ENCODE assay signal across 8 cellular contexts in the genomic region with DNA sequence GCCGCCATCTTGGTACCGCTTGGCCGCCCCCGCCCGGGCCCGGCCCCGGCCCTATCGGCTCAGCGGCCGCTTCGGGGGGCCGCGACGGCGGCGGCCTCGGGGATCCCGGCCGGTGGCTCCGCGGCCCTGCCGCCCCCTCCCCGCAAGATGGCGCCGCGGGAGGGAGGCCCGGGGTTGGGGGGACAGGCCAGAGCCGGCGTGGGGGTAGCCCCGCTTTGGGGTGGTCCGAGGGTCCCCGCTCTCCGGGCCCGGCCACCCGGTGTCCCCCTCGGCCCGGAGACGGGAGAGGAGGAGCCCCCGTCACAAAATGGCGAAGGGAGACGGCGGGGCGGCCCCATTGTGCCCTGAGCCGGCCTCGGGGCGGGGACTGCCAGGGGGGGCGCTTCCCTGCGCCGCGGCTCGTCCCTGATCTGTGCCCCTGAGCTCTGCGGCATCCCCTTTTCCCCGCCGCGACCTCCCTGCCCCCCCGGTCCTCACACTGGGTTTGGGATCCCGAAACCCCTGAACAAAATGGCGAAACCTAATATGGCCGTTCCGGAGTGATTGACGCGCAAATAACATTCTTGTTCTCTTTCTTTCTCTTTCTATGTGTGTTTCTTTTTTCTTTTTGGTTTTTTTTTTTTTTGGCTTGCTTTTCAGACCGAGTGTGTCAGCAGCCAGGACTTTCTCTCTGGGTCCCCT. TPM values are rescaled to one million over a fixed set of nuclear protein-coding genes. Genes with fewer than 3 reads are reported as not detected.
A peak's percentile ranks its signal among the peaks of the same experiment; 100 is the strongest.
DNase-seq lines count a peak whose midpoint lies in the region; ATAC-seq and TF ChIP-seq lines count a peak whose summit lies in the region.

No MANE protein-coding gene starts in this region.

- H3K27me3 ChIP-seq in RWPE2 (ENCODE audit: insufficient read depth, poor library complexity, severe bottlenecking), result no peaks in the 10 kb centered on the region

- H3K27ac ChIP-seq in RWPE2 (ENCODE audit: poor library complexity, severe bottlenecking), result peak overlapping the region; percentile 84

- H3K4me1 Mint-ChIP-seq in activated naive CD8-positive, alpha-beta T cell treated with anti-CD3 and anti-CD28 coated beads for 36 hours, result peaks cover 32% of the 10 kb centered on the region

- peaks cover 37% of the 10 kb centered on the region for H3K36me3 Mint-ChIP-seq in activated naive CD8-positive, alpha-beta T cell treated with anti-CD3 and anti-CD28 coated beads for 36 hours

- TF ChIP-seq CTCF in RWPE2 (IDR thresholded peaks at IDR 0.05; ENCODE audit: poor library complexity, severe bottlenecking) (peak; percentile 29), retinal pigment epithelial cell (conservative IDR thresholded peaks at IDR 0.05; ENCODE audit: low read depth, low read length) (no peak)

- peak overlapping the region; percentile 98 for H3K27ac Mint-ChIP-seq in activated naive CD8-positive, alpha-beta T cell treated with anti-CD3 and anti-CD28 coated beads for 36 hours

- H3K9me3 Mint-ChIP-seq in activated naive CD8-positive, alpha-beta T cell treated with anti-CD3 and anti-CD28 coated beads for 36 hours, result no peaks in the 10 kb centered on the region

- H3K9me3 ChIP-seq in RWPE2 (ENCODE audit: severe bottlenecking), result no peaks in the 10 kb centered on the region

- peaks cover 42% of the 10 kb centered on the region for H3K36me3 ChIP-seq in RWPE2 (ENCODE audit: low read depth)

- H3K4me3 ChIP-seq in RWPE2 (ENCODE audit: severe bottlenecking), result peak overlapping the region; percentile 93
- H3K4me3 ChIP-seq in retinal pigment epithelial cell (ENCODE audit: low read length), result peak overlapping the region; percentile 93

- ATAC-seq in HG02938 (IDR thresholded peaks at IDR 0.05; ENCODE audit: unreplicated experiment), result peak; percentile 2
- no peak for ATAC-seq in RWPE2 (ENCODE audit: low read depth)
- ATAC-seq in left ventricle myocardium superior, result peak; percentile 10
- no peak for ATAC-seq in HG03135 (IDR thresholded peaks at IDR 0.05; ENCODE audit: unreplicated experiment)

- peaks cover 26% of the 10 kb centered on the region for H3K4me1 ChIP-seq in RWPE2 (ENCODE audit: insufficient read depth, poor library complexity, severe bottlenecking)

- intact Hi-C loops in left ventricle myocardium superior (cut with micrococcal nuclease), result no loop called here

- H3K4me3 Mint-ChIP-seq in activated naive CD8-positive, alpha-beta T cell treated with anti-CD3 and anti-CD28 coated beads for 36 hours, result peak overlapping the region; percentile 100

- peak in 2 of 3 experiments; percentile 55 to 67 for DNase-seq in NCI-H1417 (lab: John Stamatoyannopoulos, UW)
- no peak for DNase-seq in NCI-H1417 treated with DMSO at 0.1 percent for 48 hours (lab: John Stamatoyannopoulos, UW)
- DNase-seq in RWPE2 (ENCODE audit: low spot score), result no peak
- DNase-seq in activated naive CD8-positive, alpha-beta T cell treated with anti-CD3 and anti-CD28 coated beads for 36 hours, result peak; percentile 61
- peak; percentile 73 for DNase-seq in left ventricle myocardium superior
- DNase-seq in retinal pigment epithelial cell (ENCODE audit: low read depth), result no peak

- peaks cover 4% of the 10 kb centered on the region for H3K27me3 Mint-ChIP-seq in activated naive CD8-positive, alpha-beta T cell treated with anti-CD3 and anti-CD28 coated beads for 36 hours

RNA-seq across cellular contexts. Expression of gene HAPSTR1, which starts 1.0 kb away (rescaled TPM):
- total RNA-seq in activated naive CD8-positive, alpha-beta T cell treated with anti-CD3 and anti-CD28 coated beads for 36 hours, result 10 to 100 TPM; 64.5 to 65.5 TPM
- 53.0 TPM for total RNA-seq in left ventricle myocardium superior

Comparison
In these comparisons a context has a peak if more than half of its experiments do, and no peak if none do; other contexts are left out.
1. DNase-seq: peak in NCI-H1417 (2 of 3), activated naive CD8-positive, alpha-beta T cell treated with anti-CD3 and anti-CD28 coated beads for 36 hours (single experiment) and left ventricle myocardium superior (single experiment); none in NCI-H1417 treated with DMSO at 0.1 percent for 48 hours (single experiment), RWPE2 (single experiment) and retinal pigment epithelial cell (single experiment).
2. ATAC-seq: peak in HG02938 (single experiment) and left ventricle myocardium superior (single experiment); none in RWPE2 (single experiment) and HG03135 (single experiment).